1 cellular context compared by ENCODE assay signal in genomic region chr12:58919271-58920101, GRCh38.
TF ChIP-seq lines count a peak whose summit lies in the region.

No MANE protein-coding gene starts in this region.

TF ChIP-seq in HEK293, 187 proteins besides CTCF, POLR2A, EP300 and RAD21 (continued from another document and continues in another):
- no peak for TF ChIP-seq ZBTB48 (tag by site-specific recombination; IDR thresholded peaks at IDR 0.05)
- TF ChIP-seq ZNF830 (tag by site-specific recombination; IDR thresholded peaks at IDR 0.05; ENCODE audit: low read depth), result no peak
- TF ChIP-seq ZNF202 (tag by site-specific recombination; IDR thresholded peaks at IDR 0.05; ENCODE audit: borderline replicate concordance), result no peak
- no peak for TF ChIP-seq ZNF266 (tag by site-specific recombination; IDR thresholded peaks at IDR 0.05; ENCODE audit: low read depth)
- no peak for TF ChIP-seq ZNF140 (tag by site-specific recombination; IDR thresholded peaks at IDR 0.05)
- TF ChIP-seq, protein P1, sequence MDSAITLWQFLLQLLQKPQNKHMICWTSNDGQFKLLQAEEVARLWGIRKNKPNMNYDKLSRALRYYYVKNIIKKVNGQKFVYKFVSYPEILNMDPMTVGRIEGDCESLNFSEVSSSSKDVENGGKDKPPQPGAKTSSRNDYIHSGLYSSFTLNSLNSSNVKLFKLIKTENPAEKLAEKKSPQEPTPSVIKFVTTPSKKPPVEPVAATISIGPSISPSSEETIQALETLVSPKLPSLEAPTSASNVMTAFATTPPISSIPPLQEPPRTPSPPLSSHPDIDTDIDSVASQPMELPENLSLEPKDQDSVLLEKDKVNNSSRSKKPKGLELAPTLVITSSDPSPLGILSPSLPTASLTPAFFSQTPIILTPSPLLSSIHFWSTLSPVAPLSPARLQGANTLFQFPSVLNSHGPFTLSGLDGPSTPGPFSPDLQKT (IDR thresholded peaks at IDR 0.05; ENCODE audit: borderline replicate concordance, low read depth, low read length), result no peak
- TF ChIP-seq ZNF138 (tag by site-specific recombination; IDR thresholded peaks at IDR 0.05; ENCODE audit: borderline replicate concordance), result no peak
- TF ChIP-seq ZNF621 (tag by site-specific recombination; IDR thresholded peaks at IDR 0.05), result no peak
- TF ChIP-seq ZNF645 (tag by site-specific recombination; IDR thresholded peaks at IDR 0.05), result no peak
- TF ChIP-seq ZNF670 (tag by site-specific recombination; IDR thresholded peaks at IDR 0.05; ENCODE audit: low read depth), result no peak
- TF ChIP-seq ZNF174 (tag by site-specific recombination; IDR thresholded peaks at IDR 0.05), result no peak
- TF ChIP-seq, protein P2, sequence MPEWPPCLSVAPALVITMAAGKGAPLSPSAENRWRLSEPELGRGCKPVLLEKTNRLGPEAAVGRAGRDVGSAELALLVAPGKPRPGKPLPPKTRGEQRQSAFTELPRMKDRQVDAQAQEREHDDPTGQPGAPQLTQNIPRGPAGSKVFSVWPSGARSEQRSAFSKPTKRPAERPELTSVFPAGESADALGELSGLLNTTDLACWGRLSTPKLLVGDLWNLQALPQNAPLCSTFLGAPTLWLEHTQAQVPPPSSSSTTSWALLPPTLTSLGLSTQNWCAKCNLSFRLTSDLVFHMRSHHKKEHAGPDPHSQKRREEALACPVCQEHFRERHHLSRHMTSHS (tag by site-specific recombination; IDR thresholded peaks at IDR 0.05), result no peak
- no peak for TF ChIP-seq PRDM4 (tag by site-specific recombination; IDR thresholded peaks at IDR 0.05)
- TF ChIP-seq, protein P3, sequence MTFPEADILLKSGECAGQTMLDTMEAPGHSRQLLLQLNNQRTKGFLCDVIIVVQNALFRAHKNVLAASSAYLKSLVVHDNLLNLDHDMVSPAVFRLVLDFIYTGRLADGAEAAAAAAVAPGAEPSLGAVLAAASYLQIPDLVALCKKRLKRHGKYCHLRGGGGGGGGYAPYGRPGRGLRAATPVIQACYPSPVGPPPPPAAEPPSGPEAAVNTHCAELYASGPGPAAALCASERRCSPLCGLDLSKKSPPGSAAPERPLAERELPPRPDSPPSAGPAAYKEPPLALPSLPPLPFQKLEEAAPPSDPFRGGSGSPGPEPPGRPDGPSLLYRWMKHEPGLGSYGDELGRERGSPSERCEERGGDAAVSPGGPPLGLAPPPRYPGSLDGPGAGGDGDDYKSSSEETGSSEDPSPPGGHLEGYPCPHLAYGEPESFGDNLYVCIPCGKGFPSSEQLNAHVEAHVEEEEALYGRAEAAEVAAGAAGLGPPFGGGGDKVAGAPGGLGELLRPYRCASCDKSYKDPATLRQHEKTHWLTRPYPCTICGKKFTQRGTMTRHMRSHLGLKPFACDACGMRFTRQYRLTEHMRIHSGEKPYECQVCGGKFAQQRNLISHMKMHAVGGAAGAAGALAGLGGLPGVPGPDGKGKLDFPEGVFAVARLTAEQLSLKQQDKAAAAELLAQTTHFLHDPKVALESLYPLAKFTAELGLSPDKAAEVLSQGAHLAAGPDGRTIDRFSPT (tag by site-specific recombination; IDR thresholded peaks at IDR 0.05), result no peak
- TF ChIP-seq ZNF792 (tag by site-specific recombination; IDR thresholded peaks at IDR 0.05), result no peak; the same call in 1 of the 2 replicates
- no peak for TF ChIP-seq BCL11B (tag by site-specific recombination; IDR thresholded peaks at IDR 0.05; ENCODE audit: low read depth)
- TF ChIP-seq KLF9 (tag by site-specific recombination; IDR thresholded peaks at IDR 0.05; ENCODE audit: low read depth), result no peak
- no peak; the same call in 1 of the 2 replicates for TF ChIP-seq ZFP37 (tag by site-specific recombination; IDR thresholded peaks at IDR 0.05)
- TF ChIP-seq, protein P4, sequence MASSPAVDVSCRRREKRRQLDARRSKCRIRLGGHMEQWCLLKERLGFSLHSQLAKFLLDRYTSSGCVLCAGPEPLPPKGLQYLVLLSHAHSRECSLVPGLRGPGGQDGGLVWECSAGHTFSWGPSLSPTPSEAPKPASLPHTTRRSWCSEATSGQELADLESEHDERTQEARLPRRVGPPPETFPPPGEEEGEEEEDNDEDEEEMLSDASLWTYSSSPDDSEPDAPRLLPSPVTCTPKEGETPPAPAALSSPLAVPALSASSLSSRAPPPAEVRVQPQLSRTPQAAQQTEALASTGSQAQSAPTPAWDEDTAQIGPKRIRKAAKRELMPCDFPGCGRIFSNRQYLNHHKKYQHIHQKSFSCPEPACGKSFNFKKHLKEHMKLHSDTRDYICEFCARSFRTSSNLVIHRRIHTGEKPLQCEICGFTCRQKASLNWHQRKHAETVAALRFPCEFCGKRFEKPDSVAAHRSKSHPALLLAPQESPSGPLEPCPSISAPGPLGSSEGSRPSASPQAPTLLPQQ (tag by site-specific recombination; IDR thresholded peaks at IDR 0.05), result no peak
- TF ChIP-seq ZFP3 (tag by site-specific recombination; IDR thresholded peaks at IDR 0.05; ENCODE audit: low read depth), result no peak
- TF ChIP-seq HOXC10 (CRISPR knock-in tag; IDR thresholded peaks at IDR 0.05), result no peak
- no peak for TF ChIP-seq ZNF23 (tag by site-specific recombination; IDR thresholded peaks at IDR 0.05; ENCODE audit: borderline replicate concordance)
- TF ChIP-seq KLF17 (tag by site-specific recombination; IDR thresholded peaks at IDR 0.05), result no peak
- TF ChIP-seq ZNF610 (tag by site-specific recombination; IDR thresholded peaks at IDR 0.05; ENCODE audit: borderline replicate concordance), result no peak
- TF ChIP-seq SCRT2 (tag by site-specific recombination; IDR thresholded peaks at IDR 0.05), result no peak
- TF ChIP-seq, protein P5, sequence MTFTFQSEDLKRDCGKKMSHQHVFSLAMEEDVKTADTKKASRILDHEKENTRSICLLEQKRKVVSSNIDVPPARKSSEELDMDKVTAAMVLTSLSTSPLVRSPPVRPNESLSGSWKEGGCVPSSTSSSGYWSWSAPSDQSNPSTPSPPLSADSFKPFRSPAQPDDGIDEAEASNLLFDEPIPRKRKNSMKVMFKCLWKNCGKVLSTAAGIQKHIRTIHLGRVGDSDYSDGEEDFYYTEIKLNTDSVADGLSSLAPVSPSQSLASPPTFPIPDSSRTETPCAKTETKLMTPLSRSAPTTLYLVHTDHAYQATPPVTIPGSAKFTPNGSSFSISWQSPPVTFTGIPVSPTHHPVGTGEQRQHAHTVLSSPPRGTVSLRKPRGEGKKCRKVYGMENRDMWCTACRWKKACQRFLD (tag by site-specific recombination; IDR thresholded peaks at IDR 0.05), result no peak
- TF ChIP-seq KLF1 (tag by site-specific recombination; IDR thresholded peaks at IDR 0.05), result peak; percentile 44; the same call in 1 of the 2 replicates
- TF ChIP-seq ZNF561 (tag by site-specific recombination; IDR thresholded peaks at IDR 0.05; ENCODE audit: borderline replicate concordance), result no peak
- TF ChIP-seq, protein P6, sequence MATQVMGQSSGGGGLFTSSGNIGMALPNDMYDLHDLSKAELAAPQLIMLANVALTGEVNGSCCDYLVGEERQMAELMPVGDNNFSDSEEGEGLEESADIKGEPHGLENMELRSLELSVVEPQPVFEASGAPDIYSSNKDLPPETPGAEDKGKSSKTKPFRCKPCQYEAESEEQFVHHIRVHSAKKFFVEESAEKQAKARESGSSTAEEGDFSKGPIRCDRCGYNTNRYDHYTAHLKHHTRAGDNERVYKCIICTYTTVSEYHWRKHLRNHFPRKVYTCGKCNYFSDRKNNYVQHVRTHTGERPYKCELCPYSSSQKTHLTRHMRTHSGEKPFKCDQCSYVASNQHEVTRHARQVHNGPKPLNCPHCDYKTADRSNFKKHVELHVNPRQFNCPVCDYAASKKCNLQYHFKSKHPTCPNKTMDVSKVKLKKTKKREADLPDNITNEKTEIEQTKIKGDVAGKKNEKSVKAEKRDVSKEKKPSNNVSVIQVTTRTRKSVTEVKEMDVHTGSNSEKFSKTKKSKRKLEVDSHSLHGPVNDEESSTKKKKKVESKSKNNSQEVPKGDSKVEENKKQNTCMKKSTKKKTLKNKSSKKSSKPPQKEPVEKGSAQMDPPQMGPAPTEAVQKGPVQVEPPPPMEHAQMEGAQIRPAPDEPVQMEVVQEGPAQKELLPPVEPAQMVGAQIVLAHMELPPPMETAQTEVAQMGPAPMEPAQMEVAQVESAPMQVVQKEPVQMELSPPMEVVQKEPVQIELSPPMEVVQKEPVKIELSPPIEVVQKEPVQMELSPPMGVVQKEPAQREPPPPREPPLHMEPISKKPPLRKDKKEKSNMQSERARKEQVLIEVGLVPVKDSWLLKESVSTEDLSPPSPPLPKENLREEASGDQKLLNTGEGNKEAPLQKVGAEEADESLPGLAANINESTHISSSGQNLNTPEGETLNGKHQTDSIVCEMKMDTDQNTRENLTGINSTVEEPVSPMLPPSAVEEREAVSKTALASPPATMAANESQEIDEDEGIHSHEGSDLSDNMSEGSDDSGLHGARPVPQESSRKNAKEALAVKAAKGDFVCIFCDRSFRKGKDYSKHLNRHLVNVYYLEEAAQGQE (tag by site-specific recombination; IDR thresholded peaks at IDR 0.05), result no peak
- TF ChIP-seq, protein P7, sequence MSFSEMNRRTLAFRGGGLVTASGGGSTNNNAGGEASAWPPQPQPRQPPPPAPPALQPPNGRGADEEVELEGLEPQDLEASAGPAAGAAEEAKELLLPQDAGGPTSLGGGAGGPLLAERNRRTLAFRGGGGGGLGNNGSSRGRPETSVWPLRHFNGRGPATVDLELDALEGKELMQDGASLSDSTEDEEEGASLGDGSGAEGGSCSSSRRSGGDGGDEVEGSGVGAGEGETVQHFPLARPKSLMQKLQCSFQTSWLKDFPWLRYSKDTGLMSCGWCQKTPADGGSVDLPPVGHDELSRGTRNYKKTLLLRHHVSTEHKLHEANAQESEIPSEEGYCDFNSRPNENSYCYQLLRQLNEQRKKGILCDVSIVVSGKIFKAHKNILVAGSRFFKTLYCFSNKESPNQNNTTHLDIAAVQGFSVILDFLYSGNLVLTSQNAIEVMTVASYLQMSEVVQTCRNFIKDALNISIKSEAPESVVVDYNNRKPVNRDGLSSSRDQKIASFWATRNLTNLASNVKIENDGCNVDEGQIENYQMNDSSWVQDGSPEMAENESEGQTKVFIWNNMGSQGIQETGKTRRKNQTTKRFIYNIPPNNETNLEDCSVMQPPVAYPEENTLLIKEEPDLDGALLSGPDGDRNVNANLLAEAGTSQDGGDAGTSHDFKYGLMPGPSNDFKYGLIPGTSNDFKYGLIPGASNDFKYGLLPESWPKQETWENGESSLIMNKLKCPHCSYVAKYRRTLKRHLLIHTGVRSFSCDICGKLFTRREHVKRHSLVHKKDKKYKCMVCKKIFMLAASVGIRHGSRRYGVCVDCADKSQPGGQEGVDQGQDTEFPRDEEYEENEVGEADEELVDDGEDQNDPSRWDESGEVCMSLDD (tag by site-specific recombination; IDR thresholded peaks at IDR 0.05), result no peak
- no peak for TF ChIP-seq ZNF626 (tag by site-specific recombination; IDR thresholded peaks at IDR 0.05)
- no peak for TF ChIP-seq ZNF146 (tag by site-specific recombination; IDR thresholded peaks at IDR 0.05)
- no peak for TF ChIP-seq BCL6B (tag by site-specific recombination; IDR thresholded peaks at IDR 0.05)
- TF ChIP-seq ZNF37A (tag by site-specific recombination; IDR thresholded peaks at IDR 0.05), result no peak
- TF ChIP-seq ZNF837 (tag by site-specific recombination; IDR thresholded peaks at IDR 0.05), result no peak
- TF ChIP-seq SCRT1 (tag by site-specific recombination; IDR thresholded peaks at IDR 0.05; ENCODE audit: borderline replicate concordance), result no peak
- TF ChIP-seq ZNF394 (tag by site-specific recombination; IDR thresholded peaks at IDR 0.05; ENCODE audit: borderline replicate concordance), result no peak
- no peak for TF ChIP-seq ZNF10 (tag by site-specific recombination; IDR thresholded peaks at IDR 0.05)
